In genomic region chr16:68458101-68458500, GRCh38 we compare ENCODE assay signal across 19 cellular contexts. TPM values are rescaled to one million over a fixed set of nuclear protein-coding genes. Genes with fewer than 3 reads are reported as not detected.
A peak's percentile ranks its signal among the peaks of the same experiment; 100 is the strongest.
DNase-seq lines count a peak whose midpoint lies in the region; ATAC-seq lines count a peak whose summit lies in the region.
"Had no signal": no experiment of that assay in that cellular context is flagged by ENCODE, and none has a peak within 500 bp of the region (broad histone marks: within the 10 kb centered on the region; RNA-seq: fewer than 3 reads in every experiment).

No MANE protein-coding gene starts in this region.

- H4K91ac ChIP-seq in trophoblast cell (ENCODE audit: low read depth, low read length), result no peak overlapping the region

- H3K4me1 Mint-ChIP-seq in stimulated activated naive B cell treated with anti-CD40 and anti-IgM and Interleukin-4, amounts not matched to agents 10 μg/mL and 1 μg/mL and 100 μg/mL, for 72 hours, result no peaks in the 10 kb centered on the region
- H3K4me1 Mint-ChIP-seq: B cell had no signal

- H2BK5ac ChIP-seq in trophoblast cell (ENCODE audit: low read depth, low read length, poor library complexity), result no peak overlapping the region

- no peaks in the 10 kb centered on the region for H3K9me3 Mint-ChIP-seq in activated naive CD4-positive, alpha-beta T cell treated with anti-CD3 and anti-CD28 coated beads, Interleukin-2, amount 50 U/mL, for 72 hours
- H3K9me3 Mint-ChIP-seq in stimulated activated naive B cell treated with anti-CD40 and anti-IgM and Interleukin-4, amounts not matched to agents 10 μg/mL and 1 μg/mL and 100 μg/mL, for 72 hours, result peaks cover 3 to 4% of the 10 kb centered on the region in 2 donors
- H3K9me3 Mint-ChIP-seq: CD4-positive, alpha-beta T cell had no signal

- no peaks in the 10 kb centered on the region for H3K27me3 ChIP-seq in trophoblast cell (ENCODE audit: insufficient read depth, low read length)
- H3K27me3 ChIP-seq: BLaER1 treated with 17β-estradiol and CSF1 and Interleukin-3, amounts not matched to agents 10 nM and 100 nM had no signal

- no peak overlapping the region for H3K4ac ChIP-seq in trophoblast cell (ENCODE audit: low read depth, low read length)

- no peaks in the 10 kb centered on the region for H3K79me1 ChIP-seq in trophoblast cell (ENCODE audit: low read length)

- no peak overlapping the region for H3K27ac ChIP-seq in trophoblast cell (ENCODE audit: low read depth, low read length)
- H3K27ac ChIP-seq: 22Rv1; A549; BLaER1 treated with 17β-estradiol and CSF1 and Interleukin-3, amounts not matched to agents 10 nM and 100 nM; C4-2B had no signal

- peaks cover 4 to 6% of the 10 kb centered on the region in 2 donors for H3K27me3 Mint-ChIP-seq in stimulated activated naive B cell treated with anti-CD40 and anti-IgM and Interleukin-4, amounts not matched to agents 10 μg/mL and 1 μg/mL and 100 μg/mL, for 72 hours
- H3K27me3 Mint-ChIP-seq: CD4-positive, alpha-beta T cell had no signal

- no peak overlapping the region for H3K14ac ChIP-seq in trophoblast cell (ENCODE audit: low read length)

- H3K27ac Mint-ChIP-seq in activated naive CD4-positive, alpha-beta T cell treated with anti-CD3 and anti-CD28 coated beads, Interleukin-2, amount 50 U/mL, for 72 hours, result no peak overlapping the region
- H3K27ac Mint-ChIP-seq in stimulated activated naive B cell treated with anti-CD40 and anti-IgM and Interleukin-4, amounts not matched to agents 10 μg/mL and 1 μg/mL and 100 μg/mL, for 72 hours, result no peak overlapping the region
- H3K27ac Mint-ChIP-seq: B cell; CD4-positive, alpha-beta T cell; CD8-positive, alpha-beta T cell had no signal

- H3K4me1 ChIP-seq in trophoblast cell (ENCODE audit: control insufficient read depth in 1 of 2, insufficient read depth in 2 of 2, low read length in 2 of 2), result peaks cover 6 to 8% of the 10 kb centered on the region in 2 experiments
- H3K4me1 ChIP-seq: A549 had no signal

- no peak overlapping the region for H2AFZ ChIP-seq in trophoblast cell (ENCODE audit: insufficient read depth, low read length, poor library complexity)

- no peak for ATAC-seq in activated naive CD4-positive, alpha-beta T cell treated with anti-CD3 and anti-CD28 coated beads, Interleukin-2, amount 50 U/mL, for 72 hours
- ATAC-seq in stimulated activated naive B cell treated with anti-CD40 and anti-IgM and Interleukin-4, amounts not matched to agents 10 μg/mL and 1 μg/mL and 100 μg/mL, for 72 hours (replicated peaks), result no peak
- ATAC-seq: A549; CD8-positive, alpha-beta T cell had no signal

- H2BK12ac ChIP-seq in trophoblast cell (ENCODE audit: low read length), result no peak overlapping the region

- DNase-seq in ELF-1 (ENCODE audit: low read depth, low spot score) (peak; percentile 14), islet precursor cell (peak; percentile 50), trophoblast cell (peak; percentile 87 to 92), DMS79 (lab: John Stamatoyannopoulos, UW) (no peak)
- no peak for DNase-seq in activated naive CD4-positive, alpha-beta T cell treated with anti-CD3 and anti-CD28 coated beads, Interleukin-2, amount 50 U/mL, for 72 hours (ENCODE audit: low spot score in 2 of 2)
- DNase-seq in stimulated activated naive B cell treated with anti-CD40 and anti-IgM and Interleukin-4, amounts not matched to agents 10 μg/mL and 1 μg/mL and 100 μg/mL, for 72 hours, result no peak
- DNase-seq: AML-193; Caco-2; Calu3; CD4-positive, alpha-beta T cell; CD8-positive, alpha-beta T cell; DND-41; EL; GF-D8 had no signal

- H3K23ac ChIP-seq in trophoblast cell (ENCODE audit: low read length), result no peak overlapping the region

- no peaks in the 10 kb centered on the region for H3K79me2 ChIP-seq in trophoblast cell (ENCODE audit: control insufficient read depth, insufficient read depth, low read length, poor library complexity)

- H3K36me3 ChIP-seq in trophoblast cell (ENCODE audit: control insufficient read depth in 1 of 2, insufficient read depth in 2 of 2, low read length in 2 of 2), result no peaks in the 10 kb centered on the region
- H3K36me3 ChIP-seq: BLaER1 treated with 17β-estradiol and CSF1 and Interleukin-3, amounts not matched to agents 10 nM and 100 nM had no signal

- no peak overlapping the region for H3K4me2 ChIP-seq in trophoblast cell (ENCODE audit: low read length)
- H3K4me2 ChIP-seq: A549; BLaER1 treated with 17β-estradiol and CSF1 and Interleukin-3, amounts not matched to agents 10 nM and 100 nM had no signal

- H4K8ac ChIP-seq in trophoblast cell (ENCODE audit: low read depth, low read length), result no peak overlapping the region

- H3K4me3 ChIP-seq in trophoblast cell (ENCODE audit: low read depth, low read length), result no peak overlapping the region
- H3K4me3 ChIP-seq: A549; BLaER1 treated with 17β-estradiol and CSF1 and Interleukin-3, amounts not matched to agents 10 nM and 100 nM had no signal

- H2AK5ac ChIP-seq in trophoblast cell (ENCODE audit: low read length), result no peak overlapping the region

- peaks cover 1% of the 10 kb centered on the region for H3K9me3 ChIP-seq in trophoblast cell (ENCODE audit: insufficient read depth, low read depth, low read length)
- H3K9me3 ChIP-seq: A549, Caco-2 had no signal

- no peak overlapping the region for H3K4me3 Mint-ChIP-seq in stimulated activated naive B cell treated with anti-CD40 and anti-IgM and Interleukin-4, amounts not matched to agents 10 μg/mL and 1 μg/mL and 100 μg/mL, for 72 hours
- H3K4me3 Mint-ChIP-seq: B cell; CD4-positive, alpha-beta T cell; CD8-positive, alpha-beta T cell had no signal

- H2BK120ac ChIP-seq in trophoblast cell (ENCODE audit: insufficient read depth, low read length, poor library complexity), result no peak overlapping the region

- no peak overlapping the region for H3K9ac ChIP-seq in trophoblast cell (ENCODE audit: low read length)
- H3K9ac ChIP-seq: BLaER1 treated with 17β-estradiol and CSF1 and Interleukin-3, amounts not matched to agents 10 nM and 100 nM had no signal

- H3K36me3 Mint-ChIP-seq in activated naive CD4-positive, alpha-beta T cell treated with anti-CD3 and anti-CD28 coated beads, Interleukin-2, amount 50 U/mL, for 72 hours, result no peaks in the 10 kb centered on the region
- H3K36me3 Mint-ChIP-seq in stimulated activated naive B cell treated with anti-CD40 and anti-IgM and Interleukin-4, amounts not matched to agents 10 μg/mL and 1 μg/mL and 100 μg/mL, for 72 hours, result peaks cover 0 to 3% of the 10 kb centered on the region in 2 donors
- H3K36me3 Mint-ChIP-seq: CD8-positive, alpha-beta T cell had no signal

- no CpG with 5 or more reads among the region's 3 CpGs for WGBS in trophoblast cell (ENCODE audit: extremely low coverage, insufficient coverage, insufficient read length)

- H4K12ac ChIP-seq in trophoblast cell (ENCODE audit: low read depth, low read length), result no peak overlapping the region

- no peak overlapping the region for H3K18ac ChIP-seq in trophoblast cell (ENCODE audit: low read length)

RNA-seq across cellular contexts. Expression of gene SMPD3, which starts 9.8 kb away (rescaled TPM):
- polyA plus RNA-seq in trophoblast cell (2013), result 3.6 and 3.9 TPM in 2 replicates
- total RNA-seq in activated naive CD4-positive, alpha-beta T cell treated with anti-CD3 and anti-CD28 coated beads, Interleukin-2, amount 50 U/mL, for 72 hours, result 1 to 10 TPM in 1 of 2 donors, under 1 TPM in 1; 0.12 to 1.0 TPM

Comparison
In these comparisons a context has a peak if more than half of its experiments do, and no peak if none do; other contexts are left out.
1. DNase-seq: peak in ELF-1 (single experiment), islet precursor cell (single experiment) and trophoblast cell (2 of 2); none in activated naive CD4-positive, alpha-beta T cell treated with anti-CD3 and anti-CD28 coated beads, Interleukin-2, amount 50 U/mL, for 72 hours (0 of 2), DMS79 (single experiment) and stimulated activated naive B cell treated with anti-CD40 and anti-IgM and Interleukin-4, amounts not matched to agents 10 μg/mL and 1 μg/mL and 100 μg/mL, for 72 hours (single experiment).